1 cellular context compared by ENCODE assay signal in the genomic region with DNA sequence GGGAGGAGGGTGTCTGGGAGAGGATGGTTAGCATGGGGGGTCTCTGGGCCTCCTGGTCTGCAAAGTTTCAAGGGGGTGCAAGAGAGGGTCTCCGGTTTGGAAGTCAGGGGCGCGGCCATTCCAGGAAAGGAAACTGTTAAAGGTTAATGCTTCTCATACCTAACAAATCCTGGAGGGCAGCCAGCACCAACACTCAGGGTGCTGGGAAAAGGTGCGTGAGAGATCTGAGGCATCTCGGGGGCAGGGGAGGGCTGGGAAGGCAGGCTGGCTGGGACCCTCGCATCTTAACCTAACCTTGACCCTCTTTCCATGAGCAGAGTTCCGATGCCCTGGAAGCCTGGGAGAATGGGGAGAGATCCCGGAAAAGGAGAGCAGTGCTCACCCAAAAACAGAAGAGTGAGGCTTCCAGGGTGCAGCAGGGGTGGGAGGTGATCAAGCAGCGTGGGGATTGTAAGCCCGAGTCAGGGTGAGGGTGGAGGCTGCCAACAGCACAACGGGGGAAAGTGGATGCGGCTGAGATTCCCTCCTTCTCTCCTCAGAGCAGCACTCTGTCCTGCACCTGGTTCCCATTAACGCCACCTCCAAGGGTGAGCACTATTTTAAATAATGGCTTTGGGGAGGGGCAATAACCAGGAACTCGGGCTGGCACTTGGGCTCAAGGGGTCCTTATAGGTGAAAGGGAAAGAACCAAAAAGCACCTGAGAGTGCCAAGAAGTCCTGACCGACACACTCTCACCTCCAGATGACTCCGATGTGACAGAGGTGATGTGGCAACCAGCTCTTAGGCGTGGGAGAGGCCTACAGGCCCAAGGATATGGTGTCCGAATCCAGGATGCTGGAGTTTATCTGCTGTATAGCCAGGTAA.
TF ChIP-seq lines count a peak whose summit lies in the region.

No MANE protein-coding gene starts in this region.

TF ChIP-seq in SK-N-SH, 30 proteins besides CTCF, POLR2A, EP300 and RAD21 (continued from another document):
- TF ChIP-seq, protein P1, sequence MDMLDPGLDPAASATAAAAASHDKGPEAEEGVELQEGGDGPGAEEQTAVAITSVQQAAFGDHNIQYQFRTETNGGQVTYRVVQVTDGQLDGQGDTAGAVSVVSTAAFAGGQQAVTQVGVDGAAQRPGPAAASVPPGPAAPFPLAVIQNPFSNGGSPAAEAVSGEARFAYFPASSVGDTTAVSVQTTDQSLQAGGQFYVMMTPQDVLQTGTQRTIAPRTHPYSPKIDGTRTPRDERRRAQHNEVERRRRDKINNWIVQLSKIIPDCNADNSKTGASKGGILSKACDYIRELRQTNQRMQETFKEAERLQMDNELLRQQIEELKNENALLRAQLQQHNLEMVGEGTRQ (IDR thresholded peaks at IDR 0.05; ENCODE audit: borderline replicate concordance, low read depth, low read length) = no peak
- TF ChIP-seq SIN3A (IDR thresholded peaks at IDR 0.05; ENCODE audit: borderline replicate concordance, low read depth, low read length) = no peak
- no peak for TF ChIP-seq TCF12 (IDR thresholded peaks at IDR 0.05)
- TF ChIP-seq NFIC (IDR thresholded peaks at IDR 0.05; ENCODE audit: borderline replicate concordance) = no peak
- TF ChIP-seq TAF1 (IDR thresholded peaks at IDR 0.05; ENCODE audit: borderline replicate concordance, low read depth, low read length) = no peak
- no peak for TF ChIP-seq RXRA (IDR thresholded peaks at IDR 0.05; ENCODE audit: borderline replicate concordance, low read depth)
- TF ChIP-seq FOXM1 (IDR thresholded peaks at IDR 0.05; ENCODE audit: low read depth) = no peak
- TF ChIP-seq, protein P2, sequence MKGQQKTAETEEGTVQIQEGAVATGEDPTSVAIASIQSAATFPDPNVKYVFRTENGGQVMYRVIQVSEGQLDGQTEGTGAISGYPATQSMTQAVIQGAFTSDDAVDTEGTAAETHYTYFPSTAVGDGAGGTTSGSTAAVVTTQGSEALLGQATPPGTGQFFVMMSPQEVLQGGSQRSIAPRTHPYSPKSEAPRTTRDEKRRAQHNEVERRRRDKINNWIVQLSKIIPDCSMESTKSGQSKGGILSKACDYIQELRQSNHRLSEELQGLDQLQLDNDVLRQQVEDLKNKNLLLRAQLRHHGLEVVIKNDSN (IDR thresholded peaks at IDR 0.05; ENCODE audit: borderline replicate concordance, low read depth) = no peak
- TF ChIP-seq RFX5 (IDR thresholded peaks at IDR 0.05; ENCODE audit: low read length) = no peak
- TF ChIP-seq FOSL2 (IDR thresholded peaks at IDR 0.05; ENCODE audit: borderline replicate concordance, low read depth) = no peak
- TF ChIP-seq, protein P3, sequence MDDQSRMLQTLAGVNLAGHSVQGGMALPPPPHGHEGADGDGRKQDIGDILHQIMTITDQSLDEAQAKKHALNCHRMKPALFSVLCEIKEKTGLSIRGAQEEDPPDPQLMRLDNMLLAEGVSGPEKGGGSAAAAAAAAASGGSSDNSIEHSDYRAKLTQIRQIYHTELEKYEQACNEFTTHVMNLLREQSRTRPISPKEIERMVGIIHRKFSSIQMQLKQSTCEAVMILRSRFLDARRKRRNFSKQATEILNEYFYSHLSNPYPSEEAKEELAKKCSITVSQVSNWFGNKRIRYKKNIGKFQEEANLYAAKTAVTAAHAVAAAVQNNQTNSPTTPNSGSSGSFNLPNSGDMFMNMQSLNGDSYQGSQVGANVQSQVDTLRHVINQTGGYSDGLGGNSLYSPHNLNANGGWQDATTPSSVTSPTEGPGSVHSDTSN (IDR thresholded peaks at IDR 0.05) = no peak
- TF ChIP-seq GATA2 (CRISPR knock-in tag; IDR thresholded peaks at IDR 0.05) = no peak
- TF ChIP-seq ELF1 (IDR thresholded peaks at IDR 0.05) = no peak
- TF ChIP-seq RCOR1 (IDR thresholded peaks at IDR 0.05; ENCODE audit: low read length) = no peak
